Comparison of ENCODE assay signal across 30 cellular contexts in the genomic region with DNA sequence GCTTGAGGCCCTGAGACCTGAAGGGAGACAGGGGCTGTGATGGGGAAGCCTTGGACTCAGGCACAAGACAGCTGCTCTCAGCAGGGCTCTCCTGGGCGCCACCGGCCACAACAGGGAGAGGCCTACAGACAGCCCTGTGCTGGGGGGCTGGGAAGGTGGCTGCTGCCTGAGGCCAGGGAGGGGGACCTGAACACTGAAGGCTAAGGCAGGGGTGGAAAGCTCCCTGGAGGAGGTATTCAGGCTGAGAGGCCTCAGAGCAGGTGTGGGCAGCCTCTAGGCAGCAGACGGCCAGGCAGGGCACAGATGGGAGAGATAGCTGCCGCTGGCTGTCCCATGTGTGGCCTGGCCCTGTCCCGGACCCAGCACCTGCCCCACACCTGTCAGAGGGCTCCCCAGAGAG. TPM values are rescaled to one million over a fixed set of nuclear protein-coding genes. Genes with fewer than 3 reads are reported as not detected.
DNase-seq lines count a peak whose midpoint lies in the region; ATAC-seq, FAIRE-seq and TF ChIP-seq lines count a peak whose summit lies in the region.
"Had no signal": no experiment of that assay in that cellular context is flagged by ENCODE, and none has a peak within 500 bp of the region (broad histone marks: within the 10 kb centered on the region; RNA-seq: fewer than 3 reads in every experiment).

No MANE protein-coding gene starts in this region.

- no peak overlapping the region for H3K14ac ChIP-seq in neuronal stem cell (ENCODE audit: low read length)

- H4K8ac ChIP-seq in neuronal stem cell (ENCODE audit: low read depth, low read length): no peak overlapping the region

- H3K4me1 ChIP-seq in DND-41 (ENCODE audit: insufficient read depth, low read length): no peaks in the 10 kb centered on the region
- peaks cover 23 to 98% of the 10 kb centered on the region in 2 experiments for H3K4me1 ChIP-seq in K562 (replicated peaks in 1 of 2; ENCODE audit: control insufficient read depth in 2 of 2, insufficient read depth in 2 of 2, low read length in 2 of 2)
- peaks cover 9 to 27% of the 10 kb centered on the region in 2 donors for H3K4me1 ChIP-seq in neuronal stem cell (ENCODE audit: control insufficient read depth in 2 of 2, insufficient read depth in 1 of 2, low read depth in 1 of 2, low read length in 2 of 2)
- H3K4me1 ChIP-seq: adrenal gland, gastrocnemius medialis had no signal

- no peak overlapping the region for H3K9ac ChIP-seq in DND-41 (ENCODE audit: low read depth, low read length)
- H3K9ac ChIP-seq in K562 (ENCODE audit: insufficient read depth in 1 of 2, low read depth in 2 of 2, low read length in 2 of 2): peak overlapping the region in 1 of 2 experiments; percentile 82; a peak in 3 of 4 replicates
- H3K9ac ChIP-seq in neuronal stem cell (ENCODE audit: low read depth, low read length, poor library complexity): no peak overlapping the region

- H3K9me3 ChIP-seq in DND-41 (ENCODE audit: insufficient read depth, low read length, severe bottlenecking) (no peaks in the 10 kb centered on the region), K562 (replicated peaks; ENCODE audit: control insufficient read depth, insufficient read depth, low read depth, low read length) (no peaks in the 10 kb centered on the region), neuronal stem cell (replicated peaks in 1 of 2; ENCODE audit: control insufficient read depth in 2 of 2, insufficient read depth in 1 of 2, low read depth in 1 of 2, low read length in 2 of 2) (no peaks in the 10 kb centered on the region)
- H3K9me3 ChIP-seq: adrenal gland, esophagus muscularis mucosa, gastrocnemius medialis had no signal

- in situ Hi-C loops in K562 (cut with MboI): no loop called here

- H3K4me3 Mint-ChIP-seq in natural killer cell: no peak overlapping the region
- H3K4me3 Mint-ChIP-seq: activated T-cell treated with anti-CD3 and anti-CD28 coated beads, Interleukin-2, amount 50 U/mL, for 24 hours; CD4-positive, CD25-positive, alpha-beta regulatory T cell; effector memory CD8-positive, alpha-beta T cell; naive thymus-derived CD8-positive, alpha-beta T cell had no signal

- peaks cover 5% of the 10 kb centered on the region for H3K9me1 ChIP-seq in K562 (ENCODE audit: control insufficient read depth, insufficient read depth, low read length)

- H3K36me3 ChIP-seq in DND-41 (ENCODE audit: insufficient read depth, low read length) (no peaks in the 10 kb centered on the region), K562 (ENCODE audit: control insufficient read depth, insufficient read depth, low read length) (no peaks in the 10 kb centered on the region), neuronal stem cell (replicated peaks in 1 of 2; ENCODE audit: control insufficient read depth in 2 of 2, insufficient read depth in 2 of 2, low read length in 2 of 2) (no peaks in the 10 kb centered on the region)
- H3K36me3 ChIP-seq: adrenal gland, brain microvascular endothelial cell, esophagus muscularis mucosa, gastrocnemius medialis had no signal

- no peak overlapping the region for H3K27ac Mint-ChIP-seq in natural killer cell
- H3K27ac Mint-ChIP-seq: activated T-cell treated with anti-CD3 and anti-CD28 coated beads, Interleukin-2, amount 50 U/mL, for 24 hours; CD4-positive, CD25-positive, alpha-beta regulatory T cell; effector memory CD8-positive, alpha-beta T cell; naive thymus-derived CD8-positive, alpha-beta T cell had no signal

- peaks cover 8% of the 10 kb centered on the region for H4K20me1 ChIP-seq in DND-41 (ENCODE audit: insufficient read depth, low read length)
- no peaks in the 10 kb centered on the region for H4K20me1 ChIP-seq in K562 (replicated peaks; ENCODE audit: control insufficient read depth, insufficient read depth, low read length)

- WGBS in K562 (ENCODE audit: insufficient coverage, low coverage, missing lambda C conversion rate): 33% methylated on average over 4 of the region's 5 CpGs
- no CpG with 5 or more reads among the region's 5 CpGs for WGBS in neuronal stem cell (ENCODE audit: extremely low coverage in 2 of 2, insufficient read length in 2 of 2, insufficient replicate concordance in 1 of 2), 2 donors

- peak overlapping the region; percentile 94 for H2AK5ac ChIP-seq in neuronal stem cell (ENCODE audit: low read depth, low read length)

- ATAC-seq in DND-41 (ENCODE audit: insufficient read depth, low read depth): peak; percentile 27; the same call in 2 of the 3 replicates
- ATAC-seq in K562: peak; percentile 4; the same call in 2 of the 3 replicates
- no peak for ATAC-seq in HG03097 (IDR thresholded peaks at IDR 0.05; ENCODE audit: low FRiP score, unreplicated experiment)
- ATAC-seq in natural killer cell: no peak
- no peak for ATAC-seq in HG03432 (IDR thresholded peaks at IDR 0.05; ENCODE audit: unreplicated experiment)
- ATAC-seq: effector memory CD8-positive, alpha-beta T cell; gastrocnemius medialis; left ventricle myocardium superior; naive thymus-derived CD8-positive, alpha-beta T cell; PC-3 had no signal

- H3K27me3 ChIP-seq in DND-41 (ENCODE audit: insufficient read depth, low read length, poor library complexity): no peaks in the 10 kb centered on the region
- H3K27me3 ChIP-seq in K562 (ENCODE audit: control insufficient read depth in 2 of 2, insufficient read depth in 2 of 2, low read length in 2 of 2): no peaks in the 10 kb centered on the region
- peaks cover 0 to 12% (median 0%) of the 10 kb centered on the region in 3 experiments for H3K27me3 ChIP-seq in neuronal stem cell (ENCODE audit: control insufficient read depth in 3 of 3, insufficient read depth in 3 of 3, low read depth in 1 of 3, low read length in 3 of 3)
- H3K27me3 ChIP-seq: adrenal gland, brain microvascular endothelial cell, gastrocnemius medialis had no signal

- no peak for TF ChIP-seq POLR2A in K562 (conservative IDR thresholded peaks at IDR 0.05)

- no peak overlapping the region for H2BK5ac ChIP-seq in neuronal stem cell (ENCODE audit: low read length)

- no peak overlapping the region for H3K4ac ChIP-seq in neuronal stem cell (ENCODE audit: low read length)

- no TSS peak for BruUV-seq in K562 (replicated peaks; lab: Mats Ljungman, UMichigan)

- H2BK12ac ChIP-seq in neuronal stem cell (ENCODE audit: low read length): peak overlapping the region; percentile 22

- no peak for TF ChIP-seq RAD21 in K562 (CRISPR knock-in tag; conservative IDR thresholded peaks at IDR 0.05 in 1 of 2, IDR thresholded peaks at IDR 0.05 in 1 of 2)

- H2BK15ac ChIP-seq in neuronal stem cell (ENCODE audit: low read length): peak overlapping the region; percentile 64

- TF ChIP-seq CTCF in DND-41 (IDR thresholded peaks at IDR 0.05; ENCODE audit: borderline replicate concordance, extremely low read depth, low read length, poor library complexity, severe bottlenecking) (no peak), K562 (IDR thresholded peaks at IDR 0.05 in 2 of 3, conservative IDR thresholded peaks at IDR 0.05 in 1 of 3; ENCODE audit: insufficient read depth in 2 of 3, low read depth in 1 of 3, low read length in 3 of 3) (no peak), natural killer cell (IDR thresholded peaks at IDR 0.05) (no peak)

- no peaks in the 10 kb centered on the region for H3K79me1 ChIP-seq in neuronal stem cell (ENCODE audit: low read depth, low read length)

- H3K27ac ChIP-seq in DND-41 (ENCODE audit: low read length): no peak overlapping the region
- H3K27ac ChIP-seq in K562 (ENCODE audit: extremely low read depth, low read depth, low read length): no peak overlapping the region
- H3K27ac ChIP-seq in neuronal stem cell (replicated peaks; ENCODE audit: low read length): no peak overlapping the region
- H3K27ac ChIP-seq: adrenal gland, brain microvascular endothelial cell, esophagus muscularis mucosa, gastrocnemius medialis had no signal

- H2AFZ ChIP-seq in DND-41 (ENCODE audit: low read depth, low read length) (no peak overlapping the region), K562 (ENCODE audit: low read depth, low read length) (peak overlapping the region; percentile 64), neuronal stem cell (ENCODE audit: low read length) (no peak overlapping the region)

- POLR2A ChIA-PET in K562 (lab: Yijun Ruan, JAX): interaction anchor here (0.6 to 1.1 kb wide), 3 partner anchors 9 to 259 kb away, joined by 3 to 5 read pairs (median 4); no protein-coding TSS in a partner anchor

- peak overlapping the region; percentile 59 for H3K18ac ChIP-seq in neuronal stem cell (ENCODE audit: low read length)

- no peak overlapping the region for H3K4me2 ChIP-seq in DND-41 (ENCODE audit: insufficient read depth, low read length)
- H3K4me2 ChIP-seq in K562 (ENCODE audit: insufficient read depth, low read length): no peak overlapping the region
- H3K4me2 ChIP-seq in neuronal stem cell (ENCODE audit: insufficient read depth, low read length, poor library complexity, severe bottlenecking): no peak overlapping the region

- no peaks in the 10 kb centered on the region for H3K36me3 Mint-ChIP-seq in natural killer cell
- H3K36me3 Mint-ChIP-seq: CD4-positive, CD25-positive, alpha-beta regulatory T cell; naive thymus-derived CD8-positive, alpha-beta T cell had no signal

- no peak overlapping the region for H2BK120ac ChIP-seq in neuronal stem cell (ENCODE audit: low read depth, low read length)

- no peaks in the 10 kb centered on the region for H3K79me2 ChIP-seq in DND-41 (ENCODE audit: insufficient read depth, low read length)
- no peaks in the 10 kb centered on the region for H3K79me2 ChIP-seq in K562 (ENCODE audit: control insufficient read depth, insufficient read depth, low read length)

- H3K23ac ChIP-seq in neuronal stem cell (ENCODE audit: low read depth, low read length, poor library complexity): peak overlapping the region; percentile 12

- H3K27me3 Mint-ChIP-seq in natural killer cell (ENCODE audit: low read depth in 2 of 2): no peaks in the 10 kb centered on the region
- H3K27me3 Mint-ChIP-seq: activated T-cell treated with anti-CD3 and anti-CD28 coated beads, Interleukin-2, amount 50 U/mL, for 24 hours; CD4-positive, CD25-positive, alpha-beta regulatory T cell; naive thymus-derived CD8-positive, alpha-beta T cell had no signal

- FAIRE-seq in K562 (lab: Jason Lieb, UNC): no peak
- FAIRE-seq: colon, HTR-8/SVneo, TTC549 had no signal

- H3K4me1 Mint-ChIP-seq in natural killer cell: no peaks in the 10 kb centered on the region

- TF ChIP-seq EP300 in K562 (IDR thresholded peaks at IDR 0.05; ENCODE audit: low read length): no peak

- CTCF ChIA-PET in K562 (lab: Yijun Ruan, JAX; ENCODE audit: low intra/inter-chr PET ratio): no interaction called here

- no peaks in the 10 kb centered on the region for H3K9me3 Mint-ChIP-seq in natural killer cell
- H3K9me3 Mint-ChIP-seq: activated T-cell treated with anti-CD3 and anti-CD28 coated beads, Interleukin-2, amount 50 U/mL, for 24 hours; CD4-positive, CD25-positive, alpha-beta regulatory T cell; effector memory CD8-positive, alpha-beta T cell; naive thymus-derived CD8-positive, alpha-beta T cell had no signal

- intact Hi-C loops in K562 (cut with micrococcal nuclease): no loop called here
- intact Hi-C loops in natural killer cell (cut with micrococcal nuclease): no loop called here

- DNase-seq in DND-41 (no peak), NCI-H526 treated with DMSO at 0.1 percent for 48 hours (lab: John Stamatoyannopoulos, UW) (peak; percentile 30), K562 (ENCODE audit: extremely low read depth in 1 of 4, low spot score in 3 of 4) (no peak), neuronal stem cell (ENCODE audit: low spot score) (no peak), natural killer cell (no peak)
- DNase-seq: activated CD4-positive, alpha-beta T cell treated with anti-CD3 and anti-CD28 coated beads for 1 hour; activated CD8-positive, alpha-beta memory T cell treated with anti-CD3 and anti-CD28 coated beads for 24 hours; activated naive CD4-positive, alpha-beta T cell treated with Interleukin-2 at 50 U/mL for 16 hours; activated T-cell treated with anti-CD3 and anti-CD28 coated beads, Interleukin-2, amount 50 U/mL, for 24 hours; adrenal gland; brain microvascular endothelial cell; CD4-positive, CD25-positive, alpha-beta regulatory T cell; effector memory CD8-positive, alpha-beta T cell; gastrocnemius medialis; GOT3; left ventricle myocardium superior; naive thymus-derived CD8-positive, alpha-beta T cell; NCI-H187; NCI-H226; NCI-H82; PC-3; SIG-M5; stimulated activated naive CD4-positive, alpha-beta T cell treated with Interleukin-2 at 50 U/mL for 16 hours; T-helper 1 cell had no signal

- H4K91ac ChIP-seq in neuronal stem cell (ENCODE audit: low read depth, low read length, poor library complexity): no peak overlapping the region

- H3K4me3 ChIP-seq in DND-41 (ENCODE audit: low read depth in 1 of 2, low read length in 2 of 2): no peak overlapping the region
- no peak overlapping the region for H3K4me3 ChIP-seq in K562
- H3K4me3 ChIP-seq in neuronal stem cell (ENCODE audit: low read length in 2 of 2): no peak overlapping the region
- H3K4me3 ChIP-seq: adrenal gland, esophagus muscularis mucosa, gastrocnemius medialis had no signal

RNA-seq across cellular contexts. Expression of a gene that starts 33.0 kb away (rescaled TPM):
- total RNA-seq in K562 (2011; cell fraction: chromatin; rRNA removed; ENCODE audit: low replicate concordance): 114 and 225 TPM in 2 replicates
- 114 and 126 TPM in 2 replicates for total RNA-seq in K562 (2011; cell fraction: nucleolus; rRNA removed)
- 94.5 and 103 TPM in 2 replicates for total RNA-seq in K562 (2011; cell fraction: nucleoplasm; rRNA removed)
- 66.3 and 80.2 TPM in 2 replicates for total RNA-seq in K562 (2014; rRNA removed)
- total RNA-seq in K562 (2014; rRNA removed; fragmentation: Illumina TruSeq; extraction: Trizol): 47.1 and 49.7 TPM in 2 replicates
- total RNA-seq in K562 (2015; rRNA removed; fragmentation: Illumina TruSeq; extraction: Trizol): 52.1 and 55.6 TPM in 2 replicates
- total RNA-seq in K562 (2021): 112 and 122 TPM in 2 replicates
- 50.3 and 50.8 TPM in 2 replicates for polyA plus RNA-seq in K562 (2011; rRNA removed)
- 45.2 and 61.0 TPM in 2 replicates for polyA plus RNA-seq in K562 (2011; cell fraction: cytosol; rRNA removed)
- polyA plus RNA-seq in K562 (2011; cell fraction: nucleus; rRNA removed): 150 and 212 TPM in 2 replicates
- 93.9 and 100.0 TPM in 2 replicates for polyA plus RNA-seq in K562 (2012)
- polyA plus RNA-seq in K562 (2014; fragmentation: Illumina TruSeq; extraction: Trizol): 95.2 and 122 TPM in 2 replicates
- 1 to 10 TPM; 1.9 to 2.8 TPM for polyA plus RNA-seq in K562 (2014; fragmentation: Nextera tagmentation; extraction: Ambion mirVana)
- 90.1 and 102 TPM in 2 replicates for polyA plus RNA-seq in K562 (2014; rRNA removed)
- 16.5 and 18.3 TPM in 2 replicates for polyA minus RNA-seq in K562 (2011; rRNA and poly(A)+ RNA removed)
- polyA minus RNA-seq in K562 (2011; cell fraction: cytosol; rRNA and poly(A)+ RNA removed): 37.4 and 55.6 TPM in 2 replicates
- 40.5 and 49.1 TPM in 2 replicates for polyA minus RNA-seq in K562 (2011; cell fraction: nucleus; rRNA and poly(A)+ RNA removed)
- polyA plus RNA-seq in neuronal stem cell (2013, experiment 1 of 2): 110 TPM
- polyA plus RNA-seq in neuronal stem cell (2013, experiment 2 of 2): 108 TPM
- total RNA-seq in natural killer cell: 10 to 100 TPM; 23.4 to 43.7 (median 32.5) TPM

RNA-seq across cellular contexts. Expression of a gene that starts 33.2 kb away (rescaled TPM):
- total RNA-seq in K562 (2011; cell fraction: chromatin; rRNA removed; ENCODE audit: low replicate concordance): 25.4 and 79.9 TPM in 2 replicates
- total RNA-seq in K562 (2011; cell fraction: nucleolus; rRNA removed): 85.2 and 91.1 TPM in 2 replicates
- total RNA-seq in K562 (2011; cell fraction: nucleoplasm; rRNA removed): 51.7 and 55.1 TPM in 2 replicates
- total RNA-seq in K562 (2014; rRNA removed): 34.3 and 44.0 TPM in 2 replicates
- 5.8 and 7.8 TPM in 2 replicates for total RNA-seq in K562 (2014; rRNA removed; fragmentation: Illumina TruSeq; extraction: Trizol)
- total RNA-seq in K562 (2015; rRNA removed; fragmentation: Illumina TruSeq; extraction: Trizol): 18.4 and 20.4 TPM in 2 replicates
- total RNA-seq in K562 (2021): 40.0 and 40.3 TPM in 2 replicates
- 17.9 and 28.9 TPM in 2 replicates for polyA plus RNA-seq in K562 (2011; rRNA removed)
- polyA plus RNA-seq in K562 (2011; cell fraction: cytosol; rRNA removed): 37.3 and 93.7 TPM in 2 replicates
- polyA plus RNA-seq in K562 (2011; cell fraction: nucleus; rRNA removed): 100 and 135 TPM in 2 replicates
- polyA plus RNA-seq in K562 (2012): 23.2 and 37.4 TPM in 2 replicates
- polyA plus RNA-seq in K562 (2014; fragmentation: Illumina TruSeq; extraction: Trizol): 18.8 and 24.3 TPM in 2 replicates
- under 1 TPM; 0.34 to 0.53 TPM for polyA plus RNA-seq in K562 (2014; fragmentation: Nextera tagmentation; extraction: Ambion mirVana)
- 42.9 and 47.2 TPM in 2 replicates for polyA plus RNA-seq in K562 (2014; rRNA removed)
- polyA minus RNA-seq in K562 (2011; rRNA and poly(A)+ RNA removed): 5.4 and 10.2 TPM in 2 replicates
- polyA minus RNA-seq in K562 (2011; cell fraction: cytosol; rRNA and poly(A)+ RNA removed): 23.7 and 31.6 TPM in 2 replicates
- 19.1 and 20.1 TPM in 2 replicates for polyA minus RNA-seq in K562 (2011; cell fraction: nucleus; rRNA and poly(A)+ RNA removed)
- polyA plus RNA-seq in neuronal stem cell (2013, experiment 1 of 2): 28.3 TPM
- 26.4 TPM for polyA plus RNA-seq in neuronal stem cell (2013, experiment 2 of 2)
- 10 to 100 TPM; 18.2 to 26.9 (median 20.8) TPM for total RNA-seq in natural killer cell

RNA-seq across cellular contexts. Expression of a gene that starts 38.8 kb away (rescaled TPM):
- 54.4 and 166 TPM in 2 replicates for total RNA-seq in K562 (2011; cell fraction: chromatin; rRNA removed; ENCODE audit: low replicate concordance)
- 200 and 208 TPM in 2 replicates for total RNA-seq in K562 (2011; cell fraction: nucleolus; rRNA removed)
- total RNA-seq in K562 (2011; cell fraction: nucleoplasm; rRNA removed): 76.8 and 80.7 TPM in 2 replicates
- total RNA-seq in K562 (2014; rRNA removed) (39.9 and 43.8 TPM in 2 replicates), K562 (2014; rRNA removed; fragmentation: Illumina TruSeq; extraction: Trizol) (6.3 and 6.5 TPM in 2 replicates), K562 (2015; rRNA removed; fragmentation: Illumina TruSeq; extraction: Trizol) (12.7 and 14.1 TPM in 2 replicates), K562 (2021) (47.8 and 60.4 TPM in 2 replicates), natural killer cell (not detected)
- polyA plus RNA-seq in K562 (2011; rRNA removed) (20.4 and 21.7 TPM in 2 replicates), K562 (2014; fragmentation: Illumina TruSeq; extraction: Trizol) (8.4 and 22.9 TPM in 2 replicates), K562 (2014; fragmentation: Nextera tagmentation; extraction: Ambion mirVana) (1 to 10 TPM; 1.2 to 1.7 TPM), K562 (2014; rRNA removed) (48.9 and 51.5 TPM in 2 replicates)
- 18.7 and 54.2 TPM in 2 replicates for polyA plus RNA-seq in K562 (2011; cell fraction: cytosol; rRNA removed)
- 176 and 334 TPM in 2 replicates for polyA plus RNA-seq in K562 (2011; cell fraction: nucleus; rRNA removed)
- 15.0 and 22.4 TPM in 2 replicates for polyA plus RNA-seq in K562 (2012)
- polyA minus RNA-seq in K562 (2011; rRNA and poly(A)+ RNA removed): 3.9 and 9.3 TPM in 2 replicates
- polyA minus RNA-seq in K562 (2011; cell fraction: cytosol; rRNA and poly(A)+ RNA removed): 30.2 and 37.6 TPM in 2 replicates
- polyA minus RNA-seq in K562 (2011; cell fraction: nucleus; rRNA and poly(A)+ RNA removed): 59.1 and 74.0 TPM in 2 replicates
- 7.2 TPM for polyA plus RNA-seq in neuronal stem cell (2013, experiment 1 of 2)
- 7.6 TPM for polyA plus RNA-seq in neuronal stem cell (2013, experiment 2 of 2)
- total RNA-seq: naive thymus-derived CD8-positive, alpha-beta T cell had no signal
- polyA plus RNA-seq: CD4-positive, CD25-positive, alpha-beta regulatory T cell had no signal

RNA-seq across cellular contexts. Expression of a gene that starts 42.2 kb away (rescaled TPM):
- total RNA-seq in K562 (2011; cell fraction: chromatin; rRNA removed; ENCODE audit: low replicate concordance): 30.7 and 52.5 TPM in 2 replicates
- total RNA-seq in K562 (2011; cell fraction: nucleolus; rRNA removed): 27.1 and 28.9 TPM in 2 replicates
- 42.8 and 65.1 TPM in 2 replicates for total RNA-seq in K562 (2011; cell fraction: nucleoplasm; rRNA removed)
- total RNA-seq in K562 (2014; rRNA removed): 185 and 221 TPM in 2 replicates
- 161 and 175 TPM in 2 replicates for total RNA-seq in K562 (2014; rRNA removed; fragmentation: Illumina TruSeq; extraction: Trizol)
- 148 and 164 TPM in 2 replicates for total RNA-seq in K562 (2015; rRNA removed; fragmentation: Illumina TruSeq; extraction: Trizol)
- total RNA-seq in K562 (2021): 123 and 128 TPM in 2 replicates
- 121 and 191 TPM in 2 replicates for polyA plus RNA-seq in K562 (2011; rRNA removed)
- 86.2 and 92.0 TPM in 2 replicates for polyA plus RNA-seq in K562 (2011; cell fraction: cytosol; rRNA removed)
- polyA plus RNA-seq in K562 (2011; cell fraction: nucleus; rRNA removed): 39.9 and 51.3 TPM in 2 replicates
- polyA plus RNA-seq in K562 (2012): 91.7 and 104 TPM in 2 replicates
- 171 and 214 TPM in 2 replicates for polyA plus RNA-seq in K562 (2014; fragmentation: Illumina TruSeq; extraction: Trizol)
- 10 to 100 TPM; 49.4 to 81.8 TPM for polyA plus RNA-seq in K562 (2014; fragmentation: Nextera tagmentation; extraction: Ambion mirVana)
- 157 and 162 TPM in 2 replicates for polyA plus RNA-seq in K562 (2014; rRNA removed)
- polyA minus RNA-seq in K562 (2011; rRNA and poly(A)+ RNA removed): 103 and 121 TPM in 2 replicates
- 51.2 and 63.8 TPM in 2 replicates for polyA minus RNA-seq in K562 (2011; cell fraction: cytosol; rRNA and poly(A)+ RNA removed)
- polyA minus RNA-seq in K562 (2011; cell fraction: nucleus; rRNA and poly(A)+ RNA removed): 14.9 and 23.8 TPM in 2 replicates
- 44.6 TPM for polyA plus RNA-seq in neuronal stem cell (2013, experiment 1 of 2)
- polyA plus RNA-seq in neuronal stem cell (2013, experiment 2 of 2): 44.5 TPM
- total RNA-seq in natural killer cell: 10 to 100 TPM; 29.5 to 38.8 (median 38.6) TPM

Comparison
In these comparisons a context has a peak if more than half of its experiments do, and no peak if none do; other contexts are left out.
1. ATAC-seq: peak in DND-41 (single experiment) and K562 (single experiment); none in HG03097 (single experiment), natural killer cell (0 of 3) and HG03432 (single experiment).
2. RNA of a gene that starts 38.8 kb away (total RNA-seq): 6.3 to 208 TPM in K562; not detected in natural killer cell; every median in the first group is over 4 times any median in the second.